ENCODE assay signal across 17 cellular contexts in genomic region chr7:147937428-147937827, GRCh38.
"Had no signal": no experiment of that assay in that cellular context is flagged by ENCODE, and none has a peak within 500 bp of the region (broad histone marks: within the 10 kb centered on the region; RNA-seq: fewer than 3 reads in every experiment).

No MANE protein-coding gene starts in this region.

- H3K9me3 ChIP-seq: heart left ventricle, left lung, psoas muscle had no signal

- H3K36me3 Mint-ChIP-seq: type B pancreatic cell had no signal

- H3K27me3 Mint-ChIP-seq: activated CD4-positive, alpha-beta T cell treated with anti-CD3 and anti-CD28 coated beads for 36 hours; activated CD8-positive, alpha-beta T cell treated with anti-CD3 and anti-CD28 coated beads for 36 hours; type B pancreatic cell had no signal

- H3K27ac ChIP-seq: heart left ventricle, left lung, psoas muscle had no signal

- H3K27ac Mint-ChIP-seq: activated CD4-positive, alpha-beta T cell treated with anti-CD3 and anti-CD28 coated beads for 36 hours; activated CD8-positive, alpha-beta T cell treated with anti-CD3 and anti-CD28 coated beads for 36 hours; activated naive CD4-positive, alpha-beta T cell treated with anti-CD3 and anti-CD28 coated beads for 36 hours; nephron; T-helper 2 cell treated with Interferon-gamma antibody and Interleukin-4, amounts not matched to agents 5 μg/mL and 100 μg/mL, for 36 hours; type B pancreatic cell had no signal

- H3K27me3 ChIP-seq: heart left ventricle, left lung had no signal

- FAIRE-seq: frontal cortex, islet of Langerhans had no signal

- H3K4me3 ChIP-seq: heart left ventricle, left lung, psoas muscle had no signal

- H3K4me1 Mint-ChIP-seq: activated CD4-positive, alpha-beta T cell treated with anti-CD3 and anti-CD28 coated beads for 36 hours; nephron had no signal

- DNase-seq: activated CD4-positive, alpha-beta T cell treated with anti-CD3 and anti-CD28 coated beads for 36 hours; activated CD8-positive, alpha-beta memory T cell treated with anti-CD3 and anti-CD28 coated beads, Interleukin-2, amount 50 U/mL, for 4 hours; activated CD8-positive, alpha-beta T cell treated with anti-CD3 and anti-CD28 coated beads for 36 hours; activated naive CD4-positive, alpha-beta T cell treated with anti-CD3 and anti-CD28 coated beads for 36 hours; central memory CD4-positive, alpha-beta T cell; cortex of kidney; effector CD8-positive, alpha-beta T cell; heart left ventricle; left lung; psoas muscle; stimulated activated CD4-positive, alpha-beta T cell treated with anti-CD3 and anti-CD28 coated beads, Interleukin-12 subunit alpha, Interleukin-12 subunit beta, amount 100 ng/mL, for 4 hours; stimulated activated naive CD4-positive, alpha-beta T cell had no signal

- H3K4me3 Mint-ChIP-seq: activated CD4-positive, alpha-beta T cell treated with anti-CD3 and anti-CD28 coated beads for 36 hours; activated CD8-positive, alpha-beta T cell treated with anti-CD3 and anti-CD28 coated beads for 36 hours; activated naive CD4-positive, alpha-beta T cell treated with anti-CD3 and anti-CD28 coated beads for 36 hours; nephron; T-helper 2 cell treated with Interferon-gamma antibody and Interleukin-4, amounts not matched to agents 5 μg/mL and 100 μg/mL, for 36 hours; type B pancreatic cell had no signal

- ATAC-seq: activated CD4-positive, alpha-beta T cell treated with anti-CD3 and anti-CD28 coated beads for 36 hours; activated CD8-positive, alpha-beta T cell treated with anti-CD3 and anti-CD28 coated beads for 36 hours; heart left ventricle; left lung; psoas muscle had no signal

- H3K36me3 ChIP-seq: heart left ventricle, left lung had no signal

- H3K4me1 ChIP-seq: heart left ventricle, left lung, psoas muscle had no signal
